In genomic region chr9:124347206-124347967, GRCh38 we compare ENCODE assay signal across 23 cellular contexts.
DNase-seq lines count a peak whose midpoint lies in the region; FAIRE-seq and TF ChIP-seq lines count a peak whose summit lies in the region.
"Had no signal": no experiment of that assay in that cellular context is flagged by ENCODE, and none has a peak within 500 bp of the region (broad histone marks: within the 10 kb centered on the region; RNA-seq: fewer than 3 reads in every experiment).

No MANE protein-coding gene starts in this region.

- no peak overlapping the region for H2AK5ac ChIP-seq in H1 (ENCODE audit: low read depth, low read length)

- peak overlapping the region; percentile 28; the same call in 1 of the 2 replicates for H4K8ac ChIP-seq in H1 (ENCODE audit: extremely low read depth, insufficient read depth, low read length)

- peaks cover 13% of the 10 kb centered on the region for H3K36me3 ChIP-seq in BE2C
- H3K36me3 ChIP-seq in H1 (ENCODE audit: control insufficient read depth in 2 of 4, insufficient read depth in 4 of 4, low read length in 3 of 4) = peaks cover 2 to 33% (median 10%) of the 10 kb centered on the region in 4 experiments; a peak in 7 of 8 replicates
- peaks cover 76% of the 10 kb centered on the region for H3K36me3 ChIP-seq in MG63

- H4K91ac ChIP-seq in H1 (replicated peaks; ENCODE audit: insufficient read length, low read length) = no peak overlapping the region

- no peak for TF ChIP-seq RAD21 in H1 (IDR thresholded peaks at IDR 0.05 in 1 of 2, conservative IDR thresholded peaks at IDR 0.05 in 1 of 2; ENCODE audit: low read depth in 2 of 2, low read length in 2 of 2)

- H3K4me3 Mint-ChIP-seq in nephron progenitor cell = no peak overlapping the region
- H3K4me3 Mint-ChIP-seq: CD4-positive, CD25-positive, alpha-beta regulatory T cell; naive thymus-derived CD8-positive, alpha-beta T cell had no signal

- no peak overlapping the region for H3K14ac ChIP-seq in H1 (ENCODE audit: insufficient read length)

- POLR2A ChIA-PET in H1 (lab: Charles Lee; ENCODE audit: partially characterized antibody) = interaction anchor here (0.6 to 1.5 kb wide), 5 partner anchors 10 to 40 kb away, joined by 3 to 5 read pairs (median 3); no protein-coding TSS in a partner anchor

- peak overlapping the region; percentile 82 for H3K27ac Mint-ChIP-seq in nephron progenitor cell
- H3K27ac Mint-ChIP-seq: CD4-positive, CD25-positive, alpha-beta regulatory T cell had no signal

- WGBS in H1 (ENCODE audit: extremely low coverage in 1 of 2, insufficient coverage in 1 of 2, insufficient read length in 1 of 2, insufficient replicate concordance in 2 of 2, low coverage in 1 of 2, low lambda C conversion rate in 2 of 2, missing lambda C conversion rate in 1 of 2), 2 experiments = 91% methylated on average over 26 of the region's 26 CpGs; no CpG with 5 or more reads in 1 of the 2 experiments

- H3K27me3 ChIP-seq in BE2C (no peaks in the 10 kb centered on the region), H1 (replicated peaks in 1 of 4; ENCODE audit: control insufficient read depth in 3 of 4, extremely low read depth in 1 of 4, insufficient read depth in 3 of 4, low read length in 3 of 4) (no peaks in the 10 kb centered on the region), MG63 (no peaks in the 10 kb centered on the region)
- H3K27me3 ChIP-seq: cardiac muscle cell, SJCRH30, stomach, tibial artery had no signal

- no peak overlapping the region for H3K4me2 ChIP-seq in H1 (ENCODE audit: insufficient read depth in 1 of 2, low read depth in 2 of 2, low read length in 2 of 2)

- no peak overlapping the region for H3K4ac ChIP-seq in H1 (replicated peaks; ENCODE audit: insufficient read length, low read depth, low read length)

- H3K27me3 Mint-ChIP-seq in nephron progenitor cell (ENCODE audit: low read depth, poor library complexity) = no peaks in the 10 kb centered on the region
- H3K27me3 Mint-ChIP-seq: CD4-positive, CD25-positive, alpha-beta regulatory T cell; naive thymus-derived CD8-positive, alpha-beta T cell had no signal

- H3K56ac ChIP-seq in H1 (replicated peaks; ENCODE audit: insufficient read length, low read depth, low read length) = no peak overlapping the region

- H3K4me3 ChIP-seq in BE2C (ENCODE audit: low read depth, low read length) = no peak overlapping the region
- H3K4me3 ChIP-seq in H1 (ENCODE audit: extremely low read depth in 1 of 4, insufficient read depth in 2 of 4, low read depth in 3 of 4, low read length in 4 of 4) = no peak overlapping the region
- no peak overlapping the region for H3K4me3 ChIP-seq in MG63
- H3K4me3 ChIP-seq: cardiac muscle cell, SJCRH30, stomach, tibial artery had no signal

- no peaks in the 10 kb centered on the region for H3K23me2 ChIP-seq in H1 (ENCODE audit: low read depth, low read length)

- H3K79me2 ChIP-seq in H1 (ENCODE audit: control insufficient read depth in 1 of 2, insufficient read depth in 2 of 2, low read length in 2 of 2) = no peaks in the 10 kb centered on the region

- H3K27ac ChIP-seq in H1 (ENCODE audit: low read depth, low read length) = no peak overlapping the region
- H3K27ac ChIP-seq: cardiac muscle cell, SJCRH30, stomach, tibial artery had no signal

- TF ChIP-seq EP300 in H1 (IDR thresholded peaks at IDR 0.05; ENCODE audit: borderline replicate concordance in 1 of 2, low read depth in 2 of 2, low read length in 2 of 2) = no peak

- H3K4me1 Mint-ChIP-seq in nephron progenitor cell = peaks cover 27% of the 10 kb centered on the region
- H3K4me1 Mint-ChIP-seq: CD4-positive, CD25-positive, alpha-beta regulatory T cell; naive thymus-derived CD8-positive, alpha-beta T cell had no signal

- no peak overlapping the region for H2BK5ac ChIP-seq in H1 (ENCODE audit: low read depth, low read length)

- H4K20me1 ChIP-seq in H1 (replicated peaks in 1 of 2; ENCODE audit: control insufficient read depth in 1 of 2, insufficient read depth in 2 of 2, low read length in 2 of 2) = peaks cover 1 to 23% of the 10 kb centered on the region in 2 experiments

- peaks cover 26% of the 10 kb centered on the region for H3K36me3 Mint-ChIP-seq in nephron progenitor cell (ENCODE audit: low read depth)
- H3K36me3 Mint-ChIP-seq: activated naive CD4-positive, alpha-beta T cell treated with anti-CD3 and anti-CD28 coated beads, Interleukin-2, amount 50 U/mL, for 72 hours had no signal

- in situ Hi-C loops in GM13976 (cut with MboI; ENCODE audit: low sequenced_read_pairs, unreplicated experiment) = no loop called here

- H2AFZ ChIP-seq in H1 (ENCODE audit: low read length) = no peak overlapping the region

- no peak overlapping the region for H2BK120ac ChIP-seq in H1 (replicated peaks; ENCODE audit: low read depth, low read length)

- TF ChIP-seq POLR2A in H1 (IDR thresholded peaks at IDR 0.05; ENCODE audit: control extremely low read depth in 1 of 2, low read depth in 2 of 2, low read length in 2 of 2) = no peak

- no peak for FAIRE-seq in H1 (lab: Jason Lieb, UNC)
- no peak for FAIRE-seq in HTR-8/SVneo (lab: Jason Lieb, UNC)

- no peak overlapping the region for H3K18ac ChIP-seq in H1 (ENCODE audit: extremely low read depth, low read length)

- no peak overlapping the region for H2BK15ac ChIP-seq in H1 (ENCODE audit: low read length)

- no peaks in the 10 kb centered on the region for H3K9me3 Mint-ChIP-seq in nephron progenitor cell
- H3K9me3 Mint-ChIP-seq: activated naive CD4-positive, alpha-beta T cell treated with anti-CD3 and anti-CD28 coated beads, Interleukin-2, amount 50 U/mL, for 72 hours; CD4-positive, CD25-positive, alpha-beta regulatory T cell; naive thymus-derived CD8-positive, alpha-beta T cell had no signal

- TF ChIP-seq CTCF in BE2C (IDR thresholded peaks at IDR 0.05; ENCODE audit: low read depth, low read length) (no peak), GM13976 (IDR thresholded peaks at IDR 0.05; ENCODE audit: borderline replicate concordance, control extremely low read depth, extremely low read depth, insufficient read depth, missing control alignments) (no peak), H1 (IDR thresholded peaks at IDR 0.05; ENCODE audit: control extremely low read depth in 1 of 3, insufficient read depth in 1 of 3, low read depth in 1 of 3, low read length in 3 of 3) (no peak), nephron progenitor cell (IDR thresholded peaks at IDR 0.05) (no peak)

- DNase-seq in BE2C (peak; percentile 42), GM13976 (ENCODE audit: low spot score) (peak; percentile 13), H1 (ENCODE audit: low read depth in 1 of 2, low spot score in 2 of 2) (no peak), nephron progenitor cell (no peak), MG63 (no peak), HTR-8/SVneo (ENCODE audit: insufficient read length, low spot score) (no peak), NCI-H128 (lab: John Stamatoyannopoulos, UW; ENCODE audit: unreplicated experiment) (no peak)
- DNase-seq: activated CD4-positive, alpha-beta T cell treated with anti-CD3 and anti-CD28 coated beads for 1 hour; activated T-cell treated with anti-CD3 and anti-CD28 coated beads, Interleukin-2, amount 50 U/mL, for 48 hours; anterior cingulate cortex; CD4-positive, CD25-positive, alpha-beta regulatory T cell; cortex of kidney; DMS 273 treated with DMSO at 0.1 percent for 48 hours; glutamatergic neuron; KBM-7; MM.1S; NCI-H1417 treated with DMSO at 0.1 percent for 48 hours; SJCRH30; stomach had no signal

- no peak overlapping the region for H3K9ac ChIP-seq in H1 (replicated peaks in 1 of 4; ENCODE audit: extremely low read depth in 1 of 4, low read depth in 3 of 4, low read length in 3 of 4)

- no peaks in the 10 kb centered on the region for H3K9me3 ChIP-seq in BE2C
- no peaks in the 10 kb centered on the region for H3K9me3 ChIP-seq in H1 (ENCODE audit: insufficient read depth in 2 of 2, low read depth in 1 of 2, low read length in 1 of 2)
- no peaks in the 10 kb centered on the region for H3K9me3 ChIP-seq in MG63
- H3K9me3 ChIP-seq: SJCRH30, stomach, tibial artery had no signal

- H2BK12ac ChIP-seq in H1 (ENCODE audit: low read depth, low read length) = no peak overlapping the region

- no peak overlapping the region for H4K5ac ChIP-seq in H1 (ENCODE audit: insufficient read length, low read depth, low read length)

- H3K79me1 ChIP-seq in H1 (ENCODE audit: low read depth, low read length) = no peaks in the 10 kb centered on the region; the same call in 1 of the 2 replicates

- H2BK20ac ChIP-seq in H1 (ENCODE audit: low read length) = no peak overlapping the region

- H3K23ac ChIP-seq in H1 (ENCODE audit: insufficient read length) = no peak overlapping the region

- peaks cover 13% of the 10 kb centered on the region for H3K4me1 ChIP-seq in BE2C
- peaks cover 0 to 13% (median 7%) of the 10 kb centered on the region in 4 experiments; a peak in 5 of 7 replicates for H3K4me1 ChIP-seq in H1 (replicated peaks in 1 of 4; ENCODE audit: control insufficient read depth in 3 of 4, insufficient read depth in 4 of 4, low read length in 3 of 4)

- CTCF ChIA-PET in H1 (lab: Charles Lee; ENCODE audit: partially characterized antibody) = interaction anchor here (0.6 to 2.9 kb wide), 7 partner anchors 8 to 629 kb away, joined by 3 to 12 read pairs (median 4); no protein-coding TSS in a partner anchor

TF ChIP-seq in H1, 55 proteins besides CTCF, POLR2A, EP300 and RAD21 (continues in another document):
- TF ChIP-seq SIN3A (conservative IDR thresholded peaks at IDR 0.05 in 1 of 2, IDR thresholded peaks at IDR 0.05 in 1 of 2; ENCODE audit: low read depth in 1 of 2, low read length in 2 of 2) (no peak), USF2 (IDR thresholded peaks at IDR 0.05; ENCODE audit: low read length) (no peak), CEBPB (IDR thresholded peaks at IDR 0.05; ENCODE audit: low read depth, low read length) (no peak), E2F6 (IDR thresholded peaks at IDR 0.05) (no peak), SP2 (IDR thresholded peaks at IDR 0.05; ENCODE audit: low read length) (no peak), KDM4A (IDR thresholded peaks at IDR 0.05; ENCODE audit: low read depth, low read length, severe bottlenecking) (no peak), TEAD4 (IDR thresholded peaks at IDR 0.05; ENCODE audit: low read depth, low read length) (no peak), CTBP2 (IDR thresholded peaks at IDR 0.05; ENCODE audit: borderline replicate concordance, insufficient read depth, insufficient read length, low read length) (no peak), EGR1 (IDR thresholded peaks at IDR 0.05; ENCODE audit: borderline replicate concordance, low read depth, low read length) (no peak)

Comparison
In these comparisons a context has a peak if more than half of its experiments do, and no peak if none do; other contexts are left out.
1. DNase-seq: peak in BE2C (single experiment) and GM13976 (single experiment); none in H1 (0 of 2), nephron progenitor cell (single experiment), MG63 (single experiment), HTR-8/SVneo (single experiment) and NCI-H128 (single experiment).